In genomic region chr3:9396301-9396631, GRCh38 we compare ENCODE assay signal across 8 cellular contexts. TPM values are rescaled to one million over a fixed set of nuclear protein-coding genes. Genes with fewer than 3 reads are reported as not detected.
DNase-seq lines count a peak whose midpoint lies in the region; ATAC-seq and TF ChIP-seq lines count a peak whose summit lies in the region.

No MANE protein-coding gene starts in this region.

- H3K4me1 ChIP-seq in endocrine pancreas (ENCODE audit: control insufficient read depth, insufficient read depth, low read length) (peaks cover 55% of the 10 kb centered on the region), mononuclear cell (ENCODE audit: insufficient read depth, low read length) (peaks cover 67% of the 10 kb centered on the region), stomach smooth muscle (ENCODE audit: control insufficient read depth, insufficient read depth, low read length) (peaks cover 21% of the 10 kb centered on the region)

- H3K4me3 ChIP-seq in WI38 (ENCODE audit: low read depth, low read length): peak overlapping the region; percentile 68
- peak overlapping the region; percentile 94 for H3K4me3 ChIP-seq in endocrine pancreas (ENCODE audit: control insufficient read depth, insufficient read depth, low read length)
- peak overlapping the region; percentile 75 for H3K4me3 ChIP-seq in mononuclear cell (ENCODE audit: low read length)
- H3K4me3 ChIP-seq in stomach smooth muscle (ENCODE audit: low read length in 2 of 2): peak overlapping the region; percentile 82 to 96

- no peaks in the 10 kb centered on the region for H3K9me3 ChIP-seq in endocrine pancreas (ENCODE audit: control insufficient read depth, low read length)
- no peaks in the 10 kb centered on the region for H3K9me3 ChIP-seq in mononuclear cell (ENCODE audit: low read depth, low read length)
- no peaks in the 10 kb centered on the region for H3K9me3 ChIP-seq in stomach smooth muscle (ENCODE audit: control insufficient read depth in 2 of 2, low read length in 2 of 2)

- H3K36me3 ChIP-seq in endocrine pancreas (ENCODE audit: control insufficient read depth, insufficient read depth, low read length) (peaks cover under 1% of the 10 kb centered on the region), stomach smooth muscle (ENCODE audit: control insufficient read depth in 2 of 2, insufficient read depth in 2 of 2, low read length in 2 of 2) (peaks cover 9 to 11% of the 10 kb centered on the region in 2 donors)

- DNase-seq in AG09319 (ENCODE audit: extremely low read depth, low read depth) (peak; percentile 91), NCI-H2171 (lab: John Stamatoyannopoulos, UW) (peak; percentile 88)

- H3K9ac ChIP-seq in endocrine pancreas (ENCODE audit: control insufficient read depth, insufficient read depth, low read length) (peak overlapping the region; percentile 99), stomach smooth muscle (ENCODE audit: low read length in 2 of 2) (peak overlapping the region; percentile 86)

- H3K27me3 ChIP-seq in endocrine pancreas (ENCODE audit: control insufficient read depth, insufficient read depth, low read length): no peaks in the 10 kb centered on the region
- H3K27me3 ChIP-seq in mononuclear cell (ENCODE audit: insufficient read depth, low read length): no peaks in the 10 kb centered on the region
- H3K27me3 ChIP-seq in stomach smooth muscle (ENCODE audit: control insufficient read depth in 1 of 2, insufficient read depth in 2 of 2, low read length in 2 of 2): no peaks in the 10 kb centered on the region

- peak overlapping the region; percentile 90 for H3K27ac ChIP-seq in stomach smooth muscle (ENCODE audit: low read length)

- TF ChIP-seq CTCF in AG09319 (IDR thresholded peaks at IDR 0.05; ENCODE audit: low read depth, low read length): no peak
- TF ChIP-seq CTCF in WI38 (IDR thresholded peaks at IDR 0.05; ENCODE audit: low read depth, low read length): no peak

- ATAC-seq in GM18858 (IDR thresholded peaks at IDR 0.05; ENCODE audit: unreplicated experiment) (peak; percentile 20), HG03045 (IDR thresholded peaks at IDR 0.05; ENCODE audit: unreplicated experiment) (peak; percentile 34)

RNA-seq across cellular contexts. Expression of gene SETD5, which starts 1.1 kb away (rescaled TPM):
- total RNA-seq in mononuclear cell: 79.2 TPM

RNA-seq across cellular contexts. Expression of gene THUMPD3, which starts 33.4 kb away (rescaled TPM):
- total RNA-seq in mononuclear cell: 62.0 TPM

Comparison
In these comparisons a context has a peak if more than half of its experiments do, and no peak if none do; other contexts are left out.
1. Peak in every context shown above with its lines: DNase-seq, ATAC-seq, H3K4me3 ChIP-seq and H3K27ac ChIP-seq.